In genomic region chr2:42150159-42150558, GRCh38 we compare ENCODE assay signal across 20 cellular contexts.
"Had no signal": no experiment of that assay in that cellular context is flagged by ENCODE, and none has a peak within 500 bp of the region (broad histone marks: within the 10 kb centered on the region; RNA-seq: fewer than 3 reads in every experiment).

No MANE protein-coding gene starts in this region.

- H3K27ac Mint-ChIP-seq: endodermal cell had no signal

- H3K4me3 Mint-ChIP-seq: endodermal cell; naive thymus-derived CD4-positive, alpha-beta T cell had no signal

- H3K4me2 ChIP-seq: hepatocyte, smooth muscle cell had no signal

- H3K79me2 ChIP-seq: hepatocyte had no signal

- H3K27me3 ChIP-seq: colonic mucosa, foreskin keratinocyte, hepatocyte, neutrophil, right atrium auricular region, stomach had no signal

- H3K36me3 ChIP-seq: colonic mucosa, neutrophil, right atrium auricular region, stomach, thoracic aorta had no signal

- H3K27ac ChIP-seq: colonic mucosa, foreskin keratinocyte, hepatocyte, neutrophil, right atrium auricular region, stomach had no signal

- ATAC-seq: foreskin keratinocyte; left colon; left ventricle myocardium superior; naive thymus-derived CD4-positive, alpha-beta T cell had no signal

- H3K9me3 ChIP-seq: colonic mucosa, neutrophil, right atrium auricular region, stomach, thoracic aorta had no signal

- H2AFZ ChIP-seq: hepatocyte had no signal

- DNase-seq: colonic mucosa; effector CD4-positive, alpha-beta T cell; endodermal cell; erythroblast; foreskin keratinocyte; head of caudate nucleus; left colon; left ventricle myocardium superior; naive thymus-derived CD4-positive, alpha-beta T cell; posterior cingulate gyrus; stimulated activated CD4-positive, alpha-beta T cell treated with anti-CD3 and anti-CD28 coated beads, Interleukin-2, amount 100 ng/mL, for 48 hours; stomach; substantia nigra; trophoblast cell had no signal

- H3K4me1 ChIP-seq: colonic mucosa, foreskin keratinocyte had no signal

- H3K4me3 ChIP-seq: colonic mucosa, hepatocyte, lung, right atrium auricular region, smooth muscle cell, stomach, thoracic aorta had no signal
